ENCODE assay signal across 18 cellular contexts in the genomic region with DNA sequence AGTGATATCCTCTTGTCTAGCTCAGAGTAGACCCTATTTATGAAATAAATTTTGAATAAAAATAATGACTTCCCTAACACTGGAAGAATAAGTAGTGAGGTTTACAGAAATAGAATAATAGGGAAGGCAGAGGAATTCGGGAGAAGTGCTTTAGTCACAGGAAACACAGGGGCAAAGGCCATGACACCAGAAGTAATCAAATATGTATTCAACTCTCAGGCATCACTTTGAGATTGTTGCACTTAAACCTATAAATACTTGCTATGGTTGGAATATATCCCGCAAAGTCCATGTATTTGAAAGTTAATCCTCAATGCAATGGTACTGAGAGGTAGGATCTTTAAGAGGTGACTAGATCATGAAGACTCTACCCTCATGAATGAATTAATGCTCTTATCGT.
DNase-seq lines count a peak whose midpoint lies in the region; ATAC-seq, FAIRE-seq and TF ChIP-seq lines count a peak whose summit lies in the region.
"Had no signal": no experiment of that assay in that cellular context is flagged by ENCODE, and none has a peak within 500 bp of the region (broad histone marks: within the 10 kb centered on the region; RNA-seq: fewer than 3 reads in every experiment).

No MANE protein-coding gene starts in this region.

- H3K4me2 ChIP-seq in endothelial cell of umbilical vein (ENCODE audit: insufficient read depth, low read length) (no peak overlapping the region), skeletal muscle satellite cell (ENCODE audit: low read length) (peak overlapping the region; percentile 42)
- H3K4me2 ChIP-seq: BLaER1 treated with 17β-estradiol and CSF1 and Interleukin-3, amounts not matched to agents 10 nM and 100 nM had no signal

- H3K27me3 ChIP-seq in ACC112 (ENCODE audit: insufficient read depth, low read length), result no peaks in the 10 kb centered on the region
- H3K27me3 ChIP-seq in endothelial cell of umbilical vein (ENCODE audit: control insufficient read depth in 2 of 2, insufficient read depth in 2 of 2, low read length in 2 of 2), result no peaks in the 10 kb centered on the region
- H3K27me3 ChIP-seq in skeletal muscle satellite cell (ENCODE audit: control insufficient read depth, insufficient read depth, low read length), result no peaks in the 10 kb centered on the region
- H3K27me3 ChIP-seq: BLaER1 treated with 17β-estradiol and CSF1 and Interleukin-3, amounts not matched to agents 10 nM and 100 nM had no signal

- intact Hi-C loops in endothelial cell of umbilical vein (cut with micrococcal nuclease), result no loop called here

- no TSS peak for BruUV-seq in endothelial cell of umbilical vein (replicated peaks; lab: Mats Ljungman, UMichigan)

- no peak for TF ChIP-seq CTCF in endothelial cell of umbilical vein (IDR thresholded peaks at IDR 0.05; ENCODE audit: extremely low read depth in 1 of 2, insufficient read depth in 1 of 2, low read depth in 1 of 2, low read length in 2 of 2)

- POLR2A ChIA-PET in endothelial cell of umbilical vein (lab: Charles Lee), result no interaction called here

- H3K4me3 ChIP-seq in ACC112 (ENCODE audit: low read depth, low read length), result peak overlapping the region; percentile 23; the same call in 1 of the 2 replicates
- no peak overlapping the region for H3K4me3 ChIP-seq in endothelial cell of umbilical vein (replicated peaks in 1 of 3; ENCODE audit: insufficient read depth in 1 of 3, low read depth in 1 of 3, low read length in 3 of 3)
- H3K4me3 ChIP-seq in skeletal muscle satellite cell (ENCODE audit: low read length), result no peak overlapping the region
- H3K4me3 ChIP-seq: BLaER1 treated with 17β-estradiol and CSF1 and Interleukin-3, amounts not matched to agents 10 nM and 100 nM; GM23248 had no signal

- H3K79me2 ChIP-seq in ACC112 (ENCODE audit: control insufficient read depth, insufficient read depth, low read length, unreplicated experiment), result no peaks in the 10 kb centered on the region
- no peaks in the 10 kb centered on the region for H3K79me2 ChIP-seq in endothelial cell of umbilical vein (ENCODE audit: control insufficient read depth, insufficient read depth, low read length)

- H2AFZ ChIP-seq in ACC112 (ENCODE audit: low read length, unreplicated experiment), result no peak overlapping the region
- H2AFZ ChIP-seq in endothelial cell of umbilical vein (ENCODE audit: low read depth, low read length), result no peak overlapping the region

- no peak for FAIRE-seq in endothelial cell of umbilical vein (lab: Jason Lieb, UNC)
- FAIRE-seq: G401.6, GM12891, GM19239, HTR-8/SVneo had no signal

- dilution Hi-C loops in endothelial cell of umbilical vein (cut with MboI; ENCODE audit: extremely low pct_ligation_motif_present, low sequenced_read_pairs), result no loop called here

- no peaks in the 10 kb centered on the region for H3K9me1 ChIP-seq in endothelial cell of umbilical vein (replicated peaks; ENCODE audit: control insufficient read depth, extremely low read depth, insufficient read depth, low read length)

- H3K9me3 ChIP-seq in endothelial cell of umbilical vein (replicated peaks; ENCODE audit: control insufficient read depth, insufficient read depth, low read length), result no peaks in the 10 kb centered on the region
- no peaks in the 10 kb centered on the region for H3K9me3 ChIP-seq in skeletal muscle satellite cell (replicated peaks; ENCODE audit: low read length)

- no peak overlapping the region for H3K9ac ChIP-seq in endothelial cell of umbilical vein (replicated peaks; ENCODE audit: extremely low read depth, insufficient read depth, low read length)
- peak overlapping the region; percentile 70 for H3K9ac ChIP-seq in skeletal muscle satellite cell (ENCODE audit: low read depth, low read length)
- H3K9ac ChIP-seq: BLaER1 treated with 17β-estradiol and CSF1 and Interleukin-3, amounts not matched to agents 10 nM and 100 nM; GM23248 had no signal

- DNase-seq in HCEC 1CT, result peak; percentile 86
- peak; percentile 20 for DNase-seq in endothelial cell of umbilical vein (ENCODE audit: low read depth, low spot score)
- no peak for DNase-seq in NCI-H524 (lab: John Stamatoyannopoulos, UW)
- no peak for DNase-seq in erythroblast (lab: John Stamatoyannopoulos, UW)
- DNase-seq: 8988T; Calu3; CD8-positive, alpha-beta T cell; DMS79 treated with DMSO at 0.1 percent for 48 hours; GM23248 had no signal

- no peaks in the 10 kb centered on the region for H3K36me3 ChIP-seq in ACC112 (ENCODE audit: insufficient read depth, low read length)
- H3K36me3 ChIP-seq in endothelial cell of umbilical vein (ENCODE audit: control insufficient read depth in 2 of 2, extremely low read depth in 1 of 2, insufficient read depth in 2 of 2, low read length in 2 of 2), result no peaks in the 10 kb centered on the region
- no peaks in the 10 kb centered on the region for H3K36me3 ChIP-seq in skeletal muscle satellite cell (ENCODE audit: insufficient read depth, low read length)
- H3K36me3 ChIP-seq: BLaER1 treated with 17β-estradiol and CSF1 and Interleukin-3, amounts not matched to agents 10 nM and 100 nM had no signal

- H3K27ac ChIP-seq in ACC112 (ENCODE audit: low read depth, low read length), result peak overlapping the region; percentile 83
- H3K27ac ChIP-seq in endothelial cell of umbilical vein (ENCODE audit: insufficient read depth, low read depth, low read length), result no peak overlapping the region
- H3K27ac ChIP-seq: BLaER1 treated with 17β-estradiol and CSF1 and Interleukin-3, amounts not matched to agents 10 nM and 100 nM; GM23248 had no signal

- TF ChIP-seq POLR2A in endothelial cell of umbilical vein (IDR thresholded peaks at IDR 0.05; ENCODE audit: low read depth, low read length) (no peak), erythroblast (IDR thresholded peaks at IDR 0.05; ENCODE audit: low read length) (no peak)

- CTCF ChIA-PET in endothelial cell of umbilical vein (lab: Charles Lee), result interaction anchor here (0.5 kb wide), 1 partner anchor 1115 kb away, joined by 3 read pairs; no protein-coding TSS in a partner anchor

- no peak for ATAC-seq in GM19397 (IDR thresholded peaks at IDR 0.05; ENCODE audit: unreplicated experiment)
- ATAC-seq: CD8-positive, alpha-beta T cell; HCT116 had no signal

- H4K20me1 ChIP-seq in endothelial cell of umbilical vein (replicated peaks; ENCODE audit: control insufficient read depth, extremely low read depth, insufficient read depth, low read length), result no peaks in the 10 kb centered on the region
- H4K20me1 ChIP-seq: BLaER1 treated with 17β-estradiol and CSF1 and Interleukin-3, amounts not matched to agents 10 nM and 100 nM had no signal

- H3K4me1 ChIP-seq in ACC112 (ENCODE audit: control insufficient read depth, insufficient read depth, low read length, unreplicated experiment) (peaks cover 19% of the 10 kb centered on the region), endothelial cell of umbilical vein (ENCODE audit: control insufficient read depth, extremely low read depth, insufficient read depth, low read length) (peaks cover 3% of the 10 kb centered on the region), skeletal muscle satellite cell (ENCODE audit: control insufficient read depth, insufficient read depth, low read length) (peaks cover 36% of the 10 kb centered on the region)
- H3K4me1 ChIP-seq: BLaER1 treated with 17β-estradiol and CSF1 and Interleukin-3, amounts not matched to agents 10 nM and 100 nM had no signal

TF ChIP-seq in endothelial cell of umbilical vein, 7 proteins besides CTCF, POLR2A, EP300 and RAD21:
- TF ChIP-seq MYC (IDR thresholded peaks at IDR 0.05; ENCODE audit: low read depth, low read length), result no peak
- TF ChIP-seq, protein P1, sequence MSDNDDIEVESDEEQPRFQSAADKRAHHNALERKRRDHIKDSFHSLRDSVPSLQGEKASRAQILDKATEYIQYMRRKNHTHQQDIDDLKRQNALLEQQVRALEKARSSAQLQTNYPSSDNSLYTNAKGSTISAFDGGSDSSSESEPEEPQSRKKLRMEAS (IDR thresholded peaks at IDR 0.05; ENCODE audit: insufficient read depth, insufficient read length), result no peak
- TF ChIP-seq JUN (IDR thresholded peaks at IDR 0.05; ENCODE audit: borderline replicate concordance, insufficient read depth, insufficient read length, low read depth), result no peak
- TF ChIP-seq GATA2 (IDR thresholded peaks at IDR 0.05; ENCODE audit: insufficient read depth, insufficient read length, low read depth, low read length), result no peak
- TF ChIP-seq POLR2AphosphoS5 (IDR thresholded peaks at IDR 0.05; ENCODE audit: insufficient read depth, low read depth, low read length), result peak; percentile 48
- TF ChIP-seq EZH2 (IDR thresholded peaks at IDR 0.05; ENCODE audit: borderline replicate concordance, low read depth, low read length, severe bottlenecking), result no peak
- TF ChIP-seq FOS (IDR thresholded peaks at IDR 0.05; ENCODE audit: borderline replicate concordance, insufficient read depth, low read length), result peak; percentile 41
TF ChIP-seq in endothelial cell of umbilical vein: peak in this region for 2.

Comparison
In these comparisons a context has a peak if more than half of its experiments do, and no peak if none do; other contexts are left out.
1. DNase-seq: peak in HCEC 1CT (single experiment) and endothelial cell of umbilical vein (single experiment); none in NCI-H524 (0 of 2) and erythroblast (0 of 2).